ENCODE assay signal across 20 cellular contexts in genomic region chr5:164252-164651, GRCh38. TPM values are rescaled to one million over a fixed set of nuclear protein-coding genes. Genes with fewer than 3 reads are reported as not detected.
DNase-seq lines count a peak whose midpoint lies in the region; ATAC-seq, FAIRE-seq and TF ChIP-seq lines count a peak whose summit lies in the region.
"Had no signal": no experiment of that assay in that cellular context is flagged by ENCODE, and none has a peak within 500 bp of the region (broad histone marks: within the 10 kb centered on the region; RNA-seq: fewer than 3 reads in every experiment).

No MANE protein-coding gene starts in this region.

- H3K27me3 Mint-ChIP-seq in H9 (ENCODE audit: low read depth) (no peaks in the 10 kb centered on the region), progenitor cell of endocrine pancreas (no peaks in the 10 kb centered on the region)

- no peak overlapping the region for H3K56ac ChIP-seq in H9 (ENCODE audit: insufficient read length, low read depth, low read length)

- H3K27ac Mint-ChIP-seq in H9 (peak overlapping the region in 2 of 3 experiments; percentile 55 to 66; a peak in 2 of 7 replicates), progenitor cell of endocrine pancreas (peak overlapping the region; percentile 69)
- H3K27ac Mint-ChIP-seq: B cell; CD4-positive, alpha-beta T cell; GM23338; T-cell had no signal

- H3K9me1 ChIP-seq in K562 (ENCODE audit: control insufficient read depth, insufficient read depth, low read length), result no peaks in the 10 kb centered on the region

- in situ Hi-C loops in K562 (cut with MboI), result no loop called here
- in situ Hi-C loops in mammary epithelial cell (cut with MboI; ENCODE audit: low sequenced_read_pairs in 2 of 2), result no loop called here

- no peaks in the 10 kb centered on the region for H3K23me2 ChIP-seq in H9 (ENCODE audit: insufficient read length, low read depth, low read length, poor library complexity, severe bottlenecking)

- POLR2A ChIA-PET in K562 (lab: Yijun Ruan, JAX), result no interaction called here

- H3K23ac ChIP-seq in H9 (ENCODE audit: insufficient read length, low read depth, low read length), result no peak overlapping the region

- no peak overlapping the region for H2AFZ ChIP-seq in H9 (ENCODE audit: low read length)
- no peak overlapping the region for H2AFZ ChIP-seq in K562 (ENCODE audit: low read depth, low read length)
- no peak overlapping the region for H2AFZ ChIP-seq in mammary epithelial cell (ENCODE audit: low read depth, low read length)
- H2AFZ ChIP-seq: GM23338, PC-9 had no signal

- H3K4me2 ChIP-seq in H9 (ENCODE audit: insufficient read depth, insufficient read length, low read length), result no peak overlapping the region
- no peak overlapping the region for H3K4me2 ChIP-seq in K562 (ENCODE audit: insufficient read depth, low read length)
- H3K4me2 ChIP-seq in mammary epithelial cell (ENCODE audit: insufficient read depth, low read depth, low read length), result no peak overlapping the region
- H3K4me2 ChIP-seq: GM23338, PC-9 had no signal

- H4K20me1 ChIP-seq in H9 (ENCODE audit: control insufficient read depth, insufficient read depth, insufficient read length) (no peaks in the 10 kb centered on the region), K562 (replicated peaks; ENCODE audit: control insufficient read depth, insufficient read depth, low read length) (no peaks in the 10 kb centered on the region; the same call in 1 of the 2 replicates), mammary epithelial cell (ENCODE audit: insufficient read depth, low read length) (no peaks in the 10 kb centered on the region)

- no peak overlapping the region; a peak in 1 of 5 replicates for H3K4me3 Mint-ChIP-seq in H9
- no peak overlapping the region for H3K4me3 Mint-ChIP-seq in progenitor cell of endocrine pancreas (ENCODE audit: low read depth)
- H3K4me3 Mint-ChIP-seq: B cell; CD4-positive, alpha-beta T cell; GM23338; T-cell had no signal

- H3K9ac ChIP-seq in H9 (ENCODE audit: extremely low read depth, insufficient read length, low read length) (no peak overlapping the region), K562 (ENCODE audit: insufficient read depth in 1 of 2, low read depth in 2 of 2, low read length in 2 of 2) (no peak overlapping the region), mammary epithelial cell (ENCODE audit: insufficient read depth, low read length) (no peak overlapping the region)

- H4K5ac ChIP-seq in H9 (ENCODE audit: insufficient read length, low read depth, low read length), result no peak overlapping the region

- ATAC-seq in K562 (peak; percentile 79), HG02610 (IDR thresholded peaks at IDR 0.05; ENCODE audit: unreplicated experiment) (no peak)
- ATAC-seq: GM23338, T-cell had no signal

- H3K36me3 Mint-ChIP-seq in H9 (ENCODE audit: insufficient read depth in 1 of 3, low read depth in 3 of 3) (peaks cover 15 to 67% (median 58%) of the 10 kb centered on the region in 3 experiments), progenitor cell of endocrine pancreas (ENCODE audit: insufficient read depth) (peaks cover 30% of the 10 kb centered on the region)
- H3K36me3 Mint-ChIP-seq: T-cell had no signal

- intact Hi-C loops in K562 (cut with micrococcal nuclease) (no loop called here), mammary epithelial cell (cut with micrococcal nuclease) (no loop called here)

- H3K79me1 ChIP-seq in H9 (ENCODE audit: insufficient read depth, low read depth, low read length, poor library complexity, severe bottlenecking), result no peaks in the 10 kb centered on the region

- H3K9me3 Mint-ChIP-seq in H9, result peaks cover 15 to 17% of the 10 kb centered on the region in 2 experiments
- H3K9me3 Mint-ChIP-seq in progenitor cell of endocrine pancreas (ENCODE audit: low read depth), result peaks cover 3% of the 10 kb centered on the region
- H3K9me3 Mint-ChIP-seq: CD4-positive, alpha-beta T cell; T-cell had no signal

- TF ChIP-seq CTCF in H9 (conservative IDR thresholded peaks at IDR 0.05), result no peak
- TF ChIP-seq CTCF in K562 (IDR thresholded peaks at IDR 0.05 in 2 of 3, conservative IDR thresholded peaks at IDR 0.05 in 1 of 3; ENCODE audit: insufficient read depth in 2 of 3, low read depth in 1 of 3, low read length in 3 of 3), result no peak
- no peak for TF ChIP-seq CTCF in progenitor cell of endocrine pancreas (IDR thresholded peaks at IDR 0.05; ENCODE audit: unreplicated experiment)
- TF ChIP-seq CTCF in mammary epithelial cell (conservative IDR thresholded peaks at IDR 0.05 in 1 of 2, IDR thresholded peaks at IDR 0.05 in 1 of 2; ENCODE audit: extremely low read depth in 1 of 2, insufficient read depth in 1 of 2, low read depth in 1 of 2, low read length in 2 of 2), result no peak

- H3K14ac ChIP-seq in H9 (ENCODE audit: insufficient read depth, low read length), result no peak overlapping the region

- H3K79me2 ChIP-seq in H9 (ENCODE audit: insufficient read depth, low read length), result no peaks in the 10 kb centered on the region
- H3K79me2 ChIP-seq in K562 (ENCODE audit: control insufficient read depth, insufficient read depth, low read length), result no peaks in the 10 kb centered on the region
- no peaks in the 10 kb centered on the region for H3K79me2 ChIP-seq in mammary epithelial cell (ENCODE audit: insufficient read depth, low read length)

- no peak overlapping the region for H4K8ac ChIP-seq in H9 (replicated peaks; ENCODE audit: insufficient read length, low read depth, low read length)

- no peak overlapping the region for H3K27ac ChIP-seq in H9 (ENCODE audit: insufficient read length, low read depth, low read length)
- H3K27ac ChIP-seq in K562 (ENCODE audit: extremely low read depth, low read depth, low read length), result no peak overlapping the region
- H3K27ac ChIP-seq in mammary epithelial cell (ENCODE audit: insufficient read depth, low read depth, low read length), result no peak overlapping the region
- H3K27ac ChIP-seq: PC-9, SK-N-MC had no signal

- no TSS peak for BruUV-seq in K562 (replicated peaks; lab: Mats Ljungman, UMichigan)
- no TSS peak for BruUV-seq in mammary epithelial cell (replicated peaks; lab: Mats Ljungman, UMichigan)

- dilution Hi-C loops in mammary epithelial cell (cut with HindIII; ENCODE audit: low sequenced_read_pairs), result no loop called here

- H2BK5ac ChIP-seq in H9 (ENCODE audit: insufficient read length, low read length), result no peak overlapping the region

- no peak overlapping the region for H3K18ac ChIP-seq in H9 (ENCODE audit: insufficient read length, low read depth, low read length)

- H2BK15ac ChIP-seq in H9 (ENCODE audit: low read depth, low read length), result no peak overlapping the region

- H3K9me3 ChIP-seq in H9 (ENCODE audit: control insufficient read depth, low read depth, low read length) (no peaks in the 10 kb centered on the region), K562 (replicated peaks; ENCODE audit: control insufficient read depth, insufficient read depth, low read depth, low read length) (no peaks in the 10 kb centered on the region), mammary epithelial cell (replicated peaks; ENCODE audit: insufficient read depth, low read length) (no peaks in the 10 kb centered on the region)
- H3K9me3 ChIP-seq: MG63 had no signal

- H2BK20ac ChIP-seq in H9 (ENCODE audit: low read depth, low read length, poor library complexity, severe bottlenecking), result no peak overlapping the region

- TF ChIP-seq RAD21 in K562 (CRISPR knock-in tag; conservative IDR thresholded peaks at IDR 0.05 in 1 of 2, IDR thresholded peaks at IDR 0.05 in 1 of 2), result no peak

- no peak overlapping the region for H2BK12ac ChIP-seq in H9 (ENCODE audit: insufficient read length, low read depth, low read length)

- CTCF ChIA-PET in K562 (lab: Yijun Ruan, JAX; ENCODE audit: low intra/inter-chr PET ratio) (no interaction called here), mammary epithelial cell (lab: Charles Lee; ENCODE audit: low non-redundant PET) (no interaction called here)

- no peak overlapping the region for H2BK120ac ChIP-seq in H9 (ENCODE audit: low read depth, low read length, poor library complexity, severe bottlenecking)

- no peaks in the 10 kb centered on the region for H3K4me1 ChIP-seq in H9 (ENCODE audit: insufficient read depth, low read length)
- peaks cover 0 to 5% of the 10 kb centered on the region in 2 experiments; a peak in 3 of 5 replicates for H3K4me1 ChIP-seq in K562 (replicated peaks in 1 of 2; ENCODE audit: control insufficient read depth in 2 of 2, insufficient read depth in 2 of 2, low read length in 2 of 2)
- H3K4me1 ChIP-seq in mammary epithelial cell (ENCODE audit: insufficient read depth, low read length), result peaks cover 2% of the 10 kb centered on the region

- H3K4me3 ChIP-seq in K562 (no peak overlapping the region), mammary epithelial cell (replicated peaks in 1 of 3; ENCODE audit: insufficient read depth in 1 of 3, low read depth in 2 of 3, low read length in 3 of 3) (no peak overlapping the region)
- H3K4me3 ChIP-seq: GM23338, MG63, PC-9, SK-N-MC had no signal

- no peak for TF ChIP-seq EP300 in K562 (IDR thresholded peaks at IDR 0.05; ENCODE audit: low read length)

- H3K4me1 Mint-ChIP-seq in H9, result peaks cover 2 to 7% of the 10 kb centered on the region in 2 experiments; a peak in 1 of 4 replicates
- peaks cover 3% of the 10 kb centered on the region for H3K4me1 Mint-ChIP-seq in progenitor cell of endocrine pancreas (ENCODE audit: low read depth)
- H3K4me1 Mint-ChIP-seq: B cell, T-cell had no signal

- no peak for FAIRE-seq in K562 (lab: Jason Lieb, UNC)

- TF ChIP-seq POLR2A in K562 (conservative IDR thresholded peaks at IDR 0.05), result no peak

- H2AK5ac ChIP-seq in H9 (ENCODE audit: insufficient read length, low read length), result no peak overlapping the region

- H3K36me3 ChIP-seq in K562 (ENCODE audit: control insufficient read depth, insufficient read depth, low read length), result no peaks in the 10 kb centered on the region
- H3K36me3 ChIP-seq in mammary epithelial cell (ENCODE audit: insufficient read depth, low read length), result no peaks in the 10 kb centered on the region
- H3K36me3 ChIP-seq: MG63 had no signal

- H3K27me3 ChIP-seq in H9 (ENCODE audit: insufficient read depth, low read length) (no peaks in the 10 kb centered on the region), K562 (ENCODE audit: control insufficient read depth in 2 of 2, insufficient read depth in 2 of 2, low read length in 2 of 2) (peaks cover 33 to 67% of the 10 kb centered on the region in 2 experiments), mammary epithelial cell (ENCODE audit: insufficient read depth, low read length) (peaks cover 2% of the 10 kb centered on the region)
- H3K27me3 ChIP-seq: MG63 had no signal

- no CpG with 5 or more reads among the region's 14 CpGs for WGBS in H9 (ENCODE audit: extremely low coverage, insufficient read length, low lambda C conversion rate)
- WGBS in K562 (ENCODE audit: insufficient coverage, low coverage, missing lambda C conversion rate), result 44% methylated on average over 9 of the region's 14 CpGs
- 86% methylated on average over 11 of the region's 14 CpGs for WGBS in mammary epithelial cell (ENCODE audit: low coverage, missing lambda C conversion rate)

- DNase-seq in H9, result no peak
- peak; percentile 57 for DNase-seq in NCI-H1048 (lab: John Stamatoyannopoulos, UW)
- peak in 2 of 4 experiments; percentile 19 to 45 for DNase-seq in K562 (ENCODE audit: extremely low read depth in 1 of 4, low spot score in 3 of 4)
- DNase-seq in progenitor cell of endocrine pancreas (ENCODE audit: low spot score, unreplicated experiment), result no peak
- DNase-seq in mammary epithelial cell, result no peak
- no peak for DNase-seq in NK-92 (lab: John Stamatoyannopoulos, UW; ENCODE audit: unreplicated experiment)
- DNase-seq: Calu3, Karpas-422, MG63, NCI-H1105, NCI-H1694 treated with DMSO at 0.1 percent for 48 hours, NCI-H774, PC-9, T-cell had no signal

- no peak overlapping the region for H3T11ph ChIP-seq in H9 (ENCODE audit: low read length)

- no peak overlapping the region for H3K4ac ChIP-seq in H9 (ENCODE audit: low read depth, low read length)

- no peak overlapping the region for H4K91ac ChIP-seq in H9 (ENCODE audit: insufficient read length, low read depth, low read length)

RNA-seq across cellular contexts. Expression of gene LRRC14B, which starts 27.0 kb away (rescaled TPM):
- total RNA-seq in H9 (2021) (not detected in 2 replicates), K562 (2014; rRNA removed) (not detected in 2 replicates), K562 (2014; rRNA removed; fragmentation: Illumina TruSeq; extraction: Trizol) (not detected in 2 replicates), K562 (2015; rRNA removed; fragmentation: Illumina TruSeq; extraction: Trizol) (not detected in 2 replicates), K562 (2021) (not detected in 2 replicates), progenitor cell of endocrine pancreas (not detected in 2 replicates), mammary epithelial cell (not detected)
- not detected in 2 replicates for total RNA-seq in K562 (2011; cell fraction: chromatin; rRNA removed; ENCODE audit: low replicate concordance)
- total RNA-seq in K562 (2011; cell fraction: nucleolus; rRNA removed), result not detected in 2 replicates
- not detected in 2 replicates for total RNA-seq in K562 (2011; cell fraction: nucleoplasm; rRNA removed)
- polyA plus RNA-seq in K562 (2011; rRNA removed) (not detected in 2 replicates), K562 (2014; fragmentation: Illumina TruSeq; extraction: Trizol) (not detected in 2 replicates), K562 (2014; fragmentation: Nextera tagmentation; extraction: Ambion mirVana) (not detected), K562 (2014; rRNA removed) (not detected in 2 replicates), mammary epithelial cell (not detected)
- polyA plus RNA-seq in K562 (2011; cell fraction: cytosol; rRNA removed), result not detected in 2 replicates
- not detected in 2 replicates for polyA plus RNA-seq in K562 (2011; cell fraction: nucleus; rRNA removed)
- polyA plus RNA-seq in K562 (2012), result not detected in 2 replicates
- polyA minus RNA-seq in K562 (2011; rRNA and poly(A)+ RNA removed), result not detected in 2 replicates
- polyA minus RNA-seq in K562 (2011; cell fraction: cytosol; rRNA and poly(A)+ RNA removed), result not detected in 2 replicates
- not detected in 2 replicates for polyA minus RNA-seq in K562 (2011; cell fraction: nucleus; rRNA and poly(A)+ RNA removed)
- polyA minus RNA-seq in mammary epithelial cell, result not detected
- total RNA-seq: B cell, Calu3, GM23338, PC-9, T-cell had no signal
- polyA plus RNA-seq: AG04450, GM23338 had no signal

RNA-seq across cellular contexts. Expression of gene CCDC127, which starts 53.7 kb away (rescaled TPM):
- total RNA-seq in H9 (2021) (9.0 and 9.4 TPM in 2 replicates), K562 (2014; rRNA removed) (3.1 and 3.8 TPM in 2 replicates), K562 (2014; rRNA removed; fragmentation: Illumina TruSeq; extraction: Trizol) (3.2 and 3.6 TPM in 2 replicates), K562 (2015; rRNA removed; fragmentation: Illumina TruSeq; extraction: Trizol) (3.2 and 3.8 TPM in 2 replicates), K562 (2021) (4.3 and 4.5 TPM in 2 replicates), progenitor cell of endocrine pancreas (8.8 and 10.1 TPM in 2 replicates), mammary epithelial cell (1 to 10 TPM; 4.5 to 7.4 TPM)
- 14.4 and 16.8 TPM in 2 replicates for total RNA-seq in K562 (2011; cell fraction: chromatin; rRNA removed; ENCODE audit: low replicate concordance)
- total RNA-seq in K562 (2011; cell fraction: nucleolus; rRNA removed), result 9.2 and 9.5 TPM in 2 replicates
- total RNA-seq in K562 (2011; cell fraction: nucleoplasm; rRNA removed), result 12.6 and 16.5 TPM in 2 replicates
- polyA plus RNA-seq in K562 (2011; rRNA removed) (3.0 and 4.1 TPM in 2 replicates), K562 (2014; fragmentation: Illumina TruSeq; extraction: Trizol) (2.7 and 2.9 TPM in 2 replicates), K562 (2014; fragmentation: Nextera tagmentation; extraction: Ambion mirVana) (1 to 10 TPM; 4.4 to 4.5 TPM), K562 (2014; rRNA removed) (2.8 and 4.2 TPM in 2 replicates), mammary epithelial cell (3.1 TPM)
- 2.8 and 3.1 TPM in 2 replicates for polyA plus RNA-seq in K562 (2011; cell fraction: cytosol; rRNA removed)
- polyA plus RNA-seq in K562 (2011; cell fraction: nucleus; rRNA removed), result 4.0 and 4.3 TPM in 2 replicates
- 3.4 and 4.8 TPM in 2 replicates for polyA plus RNA-seq in K562 (2012)
- polyA minus RNA-seq in K562 (2011; rRNA and poly(A)+ RNA removed), result 3.9 and 4.0 TPM in 2 replicates
- polyA minus RNA-seq in K562 (2011; cell fraction: cytosol; rRNA and poly(A)+ RNA removed), result 1.1 and 3.1 TPM in 2 replicates
- 6.7 and 9.2 TPM in 2 replicates for polyA minus RNA-seq in K562 (2011; cell fraction: nucleus; rRNA and poly(A)+ RNA removed)
- polyA minus RNA-seq in mammary epithelial cell, result 1.8 TPM

RNA-seq across cellular contexts. Expression of gene SDHA, which starts 53.9 kb away (rescaled TPM):
- 78.7 and 84.8 TPM in 2 replicates for total RNA-seq in H9 (2021)
- total RNA-seq in K562 (2011; cell fraction: chromatin; rRNA removed; ENCODE audit: low replicate concordance), result 341 and 368 TPM in 2 replicates
- total RNA-seq in K562 (2011; cell fraction: nucleolus; rRNA removed), result 192 and 207 TPM in 2 replicates
- total RNA-seq in K562 (2011; cell fraction: nucleoplasm; rRNA removed), result 270 and 283 TPM in 2 replicates
- 103 and 146 TPM in 2 replicates for total RNA-seq in K562 (2014; rRNA removed)
- 130 TPM in 2 replicates for total RNA-seq in K562 (2014; rRNA removed; fragmentation: Illumina TruSeq; extraction: Trizol)
- total RNA-seq in K562 (2015; rRNA removed; fragmentation: Illumina TruSeq; extraction: Trizol), result 113 and 115 TPM in 2 replicates
- 185 and 191 TPM in 2 replicates for total RNA-seq in K562 (2021)
- polyA plus RNA-seq in K562 (2011; rRNA removed), result 130 and 203 TPM in 2 replicates
- polyA plus RNA-seq in K562 (2011; cell fraction: cytosol; rRNA removed), result 161 and 178 TPM in 2 replicates
- 237 and 251 TPM in 2 replicates for polyA plus RNA-seq in K562 (2011; cell fraction: nucleus; rRNA removed)
- 132 and 206 TPM in 2 replicates for polyA plus RNA-seq in K562 (2012)
- polyA plus RNA-seq in K562 (2014; fragmentation: Illumina TruSeq; extraction: Trizol), result 146 and 152 TPM in 2 replicates
- 100 to 1,000 TPM in 1 of 2 experiments, 10 to 100 TPM in 1; 82.9 to 136 TPM for polyA plus RNA-seq in K562 (2014; fragmentation: Nextera tagmentation; extraction: Ambion mirVana)
- 112 and 118 TPM in 2 replicates for polyA plus RNA-seq in K562 (2014; rRNA removed)
- 238 and 274 TPM in 2 replicates for polyA minus RNA-seq in K562 (2011; rRNA and poly(A)+ RNA removed)
- polyA minus RNA-seq in K562 (2011; cell fraction: cytosol; rRNA and poly(A)+ RNA removed), result 120 and 160 TPM in 2 replicates
- polyA minus RNA-seq in K562 (2011; cell fraction: nucleus; rRNA and poly(A)+ RNA removed), result 141 and 182 TPM in 2 replicates
- total RNA-seq in progenitor cell of endocrine pancreas, result 88.1 and 88.5 TPM in 2 replicates
- total RNA-seq in mammary epithelial cell, result 100 to 1,000 TPM in 1 of 2 donors, 10 to 100 TPM in 1; 73.8 to 197 TPM
- 128 TPM for polyA plus RNA-seq in mammary epithelial cell
- polyA minus RNA-seq in mammary epithelial cell, result 231 TPM
